Comparison of ENCODE assay signal across 18 cellular contexts in genomic region chr4:102878901-102879300, GRCh38.
"Had no signal": no experiment of that assay in that cellular context is flagged by ENCODE, and none has a peak within 500 bp of the region (broad histone marks: within the 10 kb centered on the region; RNA-seq: fewer than 3 reads in every experiment).

No MANE protein-coding gene starts in this region.

- H3K4me3 Mint-ChIP-seq: activated CD4-positive, alpha-beta T cell treated with anti-CD3 and anti-CD28 coated beads, Interleukin-2, amount 10 ng/mL, durations not matched to agents 24 days and 14 days; activated CD8-positive, alpha-beta T cell treated with anti-CD3 and anti-CD28 coated beads for 36 hours; activated naive CD8-positive, alpha-beta T cell treated with anti-CD3 and anti-CD28 coated beads for 36 hours; activated T-helper 17 cell treated with anti-CD3 and anti-CD28 coated beads, Interleukin-2, amount 50 U/mL, for 72 hours; natural killer cell treated with Interleukin-12 subunit alpha and Interleukin-12 subunit beta and Interleukin-15 and Interleukin-18, amount 100 ng/mL, for 72 hours had no signal

- DNase-seq: activated CD4-positive, CD25-positive, alpha-beta regulatory T cell; activated CD8-positive, alpha-beta T cell treated with anti-CD3 and anti-CD28 coated beads for 36 hours; activated naive CD4-positive, alpha-beta T cell; activated naive CD8-positive, alpha-beta T cell treated with anti-CD3 and anti-CD28 coated beads for 36 hours; activated T-cell treated with anti-CD3 and anti-CD28 coated beads, Interleukin-2, amount 50 U/mL, for 1 hour; effector CD4-positive, alpha-beta T cell; retina; stimulated activated CD4-positive, alpha-beta T cell treated with anti-CD3 and anti-CD28 coated beads, Interleukin-12 subunit alpha, Interleukin-12 subunit beta, amount 100 ng/mL, for 4 hours; stimulated activated CD4-positive, alpha-beta T cell treated with anti-CD3 and anti-CD28 coated beads, Interleukin-2, amount 100 ng/mL, for 24 hours; stimulated activated naive CD8-positive, alpha-beta T cell treated with anti-CD3 and anti-CD28 coated beads, Interleukin-15, Interleukin-2, amounts not matched to agents 100 U/mL and 50 U/mL, for 24 hours had no signal

- H3K9me3 Mint-ChIP-seq: activated T-helper 17 cell treated with anti-CD3 and anti-CD28 coated beads, Interleukin-2, amount 50 U/mL, for 72 hours; natural killer cell treated with Interleukin-12 subunit alpha and Interleukin-12 subunit beta and Interleukin-15 and Interleukin-18, amount 100 ng/mL, for 72 hours had no signal

- H3K36me3 ChIP-seq: breast epithelium had no signal

- H3K27me3 Mint-ChIP-seq: activated CD4-positive, alpha-beta T cell treated with anti-CD3 and anti-CD28 coated beads, Interleukin-2, amount 10 ng/mL, durations not matched to agents 24 days and 14 days; activated CD8-positive, alpha-beta T cell treated with anti-CD3 and anti-CD28 coated beads for 36 hours; activated naive CD8-positive, alpha-beta T cell treated with anti-CD3 and anti-CD28 coated beads for 36 hours; activated T-helper 17 cell treated with anti-CD3 and anti-CD28 coated beads, Interleukin-2, amount 50 U/mL, for 72 hours; natural killer cell treated with Interleukin-12 subunit alpha and Interleukin-12 subunit beta and Interleukin-15 and Interleukin-18, amount 100 ng/mL, for 72 hours had no signal

- H3K27ac ChIP-seq: breast epithelium, suprapubic skin, vagina had no signal

- H3K9me3 ChIP-seq: suprapubic skin, vagina had no signal

- H3K27ac Mint-ChIP-seq: activated CD4-positive, alpha-beta T cell treated with anti-CD3 and anti-CD28 coated beads, Interleukin-2, amount 10 ng/mL, durations not matched to agents 24 days and 14 days; activated CD8-positive, alpha-beta T cell treated with anti-CD3 and anti-CD28 coated beads for 36 hours; activated naive CD8-positive, alpha-beta T cell treated with anti-CD3 and anti-CD28 coated beads for 36 hours; activated T-helper 17 cell treated with anti-CD3 and anti-CD28 coated beads, Interleukin-2, amount 50 U/mL, for 72 hours; natural killer cell treated with Interleukin-12 subunit alpha and Interleukin-12 subunit beta and Interleukin-15 and Interleukin-18, amount 100 ng/mL, for 72 hours had no signal

- H3K4me3 ChIP-seq: breast epithelium, heart right ventricle, suprapubic skin, transverse colon, vagina had no signal

- H3K4me1 ChIP-seq: breast epithelium, suprapubic skin, vagina had no signal

- H3K27me3 ChIP-seq: breast epithelium, heart right ventricle, suprapubic skin, transverse colon, vagina had no signal
